Comparison of ENCODE assay signal across 1 cellular context in genomic region chr7:128654080-128654479, GRCh38. TPM values are rescaled to one million over a fixed set of nuclear protein-coding genes. Genes with fewer than 3 reads are reported as not detected.
"Had no signal": no experiment of that assay in that cellular context is flagged by ENCODE, and none has a peak within 500 bp of the region (broad histone marks: within the 10 kb centered on the region; RNA-seq: fewer than 3 reads in every experiment).

No MANE protein-coding gene starts in this region.

RNA-seq across cellular contexts. Expression of gene GARIN1A, which starts 18.0 kb away (rescaled TPM):
- total RNA-seq: activated naive CD4-positive, alpha-beta T cell treated with anti-CD3 and anti-CD28 coated beads for 36 hours had no signal
